ENCODE assay signal across 10 cellular contexts in the genomic region with DNA sequence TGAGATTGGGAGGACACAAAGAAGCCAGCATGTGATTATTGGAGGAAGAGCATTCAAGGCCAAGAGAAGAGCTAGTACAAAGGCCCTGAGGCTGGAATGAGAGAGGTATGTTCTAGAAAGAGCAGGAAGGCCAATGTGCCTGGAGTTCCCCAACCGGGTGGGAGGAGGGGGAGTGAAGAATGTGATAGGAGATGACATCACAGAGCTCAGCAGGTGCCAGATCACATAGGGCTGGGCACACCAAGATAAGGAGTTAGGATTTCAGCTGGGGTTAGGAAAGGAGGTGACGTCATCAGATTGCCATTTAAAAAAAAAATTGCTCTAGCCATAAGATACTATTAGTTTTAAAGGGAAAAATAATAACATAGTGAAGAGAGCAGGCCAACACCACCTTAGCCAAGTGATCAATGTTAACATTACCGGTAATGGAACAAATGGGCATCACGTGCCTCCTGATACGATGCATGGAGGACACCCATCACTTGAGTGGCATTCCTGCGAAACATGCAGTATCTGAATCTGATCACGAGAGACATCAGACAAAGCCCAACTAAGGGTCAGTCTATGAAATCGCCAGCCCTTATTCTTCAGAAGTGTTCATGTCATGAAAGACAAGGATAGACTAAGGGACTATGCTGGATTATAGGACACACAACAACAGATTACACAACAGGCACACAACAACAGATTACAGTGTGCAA.
DNase-seq lines count a peak whose midpoint lies in the region; FAIRE-seq and TF ChIP-seq lines count a peak whose summit lies in the region.
"Had no signal": no experiment of that assay in that cellular context is flagged by ENCODE, and none has a peak within 500 bp of the region (broad histone marks: within the 10 kb centered on the region; RNA-seq: fewer than 3 reads in every experiment).

No MANE protein-coding gene starts in this region.

- H3K4me3 ChIP-seq in OCI-LY1 (ENCODE audit: low read depth, low read length, poor library complexity, severe bottlenecking) (no peak overlapping the region), epithelial cell of esophagus (ENCODE audit: low read length) (no peak overlapping the region), kidney (ENCODE audit: low read length in 2 of 2) (no peak overlapping the region)
- H3K4me3 ChIP-seq: gastrocnemius medialis, skin epidermis had no signal

- no peaks in the 10 kb centered on the region for H3K27me3 ChIP-seq in OCI-LY1 (ENCODE audit: insufficient read depth, low read length)
- H3K27me3 ChIP-seq: gastrocnemius medialis had no signal

- H3K36me3 ChIP-seq in OCI-LY1 (ENCODE audit: insufficient read depth, low read length) (no peaks in the 10 kb centered on the region), kidney (ENCODE audit: control insufficient read depth in 1 of 2, insufficient read depth in 2 of 2, low read length in 2 of 2) (no peaks in the 10 kb centered on the region)
- H3K36me3 ChIP-seq: gastrocnemius medialis had no signal

- H3K79me2 ChIP-seq in OCI-LY1 (ENCODE audit: insufficient read depth, low read length): no peaks in the 10 kb centered on the region

- peak overlapping the region; percentile 100 for H3K27ac ChIP-seq in OCI-LY1 (ENCODE audit: low read depth, low read length, poor library complexity, severe bottlenecking)
- H3K27ac ChIP-seq in kidney (ENCODE audit: low read depth in 2 of 2, low read length in 2 of 2): no peak overlapping the region
- H3K27ac ChIP-seq: gastrocnemius medialis, skin epidermis had no signal

- no peak for FAIRE-seq in kidney (lab: Jason Lieb, UNC)

- DNase-seq in ELR (ENCODE audit: low read depth) (peak; percentile 49), epithelial cell of esophagus (ENCODE audit: low read depth) (peak; percentile 52), pulmonary artery endothelial cell (ENCODE audit: low read depth, low spot score) (peak; percentile 83), Ammon's horn (ENCODE audit: low spot score) (no peak), kidney (no peak)
- no peak for DNase-seq in stimulated activated CD8-positive, alpha-beta memory T cell treated with anti-CD3 and anti-CD28 coated beads, Interleukin-4, amount 100 ng/mL, for 48 hours
- DNase-seq: gastrocnemius medialis, KG1 had no signal

- no peaks in the 10 kb centered on the region for H3F3A ChIP-seq in OCI-LY1 (ENCODE audit: insufficient read depth, low read length)

- TF ChIP-seq CTCF in OCI-LY1 (IDR thresholded peaks at IDR 0.05; ENCODE audit: low read length) (no peak), epithelial cell of esophagus (IDR thresholded peaks at IDR 0.05; ENCODE audit: insufficient read depth, low read depth, low read length, missing control alignments) (no peak), kidney (IDR thresholded peaks at IDR 0.05; ENCODE audit: borderline replicate concordance, extremely low read depth, insufficient read depth) (no peak)

- H3K4me2 ChIP-seq in OCI-LY1 (ENCODE audit: low read length): no peak overlapping the region; the same call in 1 of the 2 replicates

- no peaks in the 10 kb centered on the region for H4K20me1 ChIP-seq in OCI-LY1 (ENCODE audit: insufficient read depth, low read length)

- no peaks in the 10 kb centered on the region for H3K9me3 ChIP-seq in OCI-LY1 (ENCODE audit: low read length)
- H3K9me3 ChIP-seq in kidney (ENCODE audit: control insufficient read depth in 1 of 2, low read length in 2 of 2): no peaks in the 10 kb centered on the region
- H3K9me3 ChIP-seq: gastrocnemius medialis had no signal

- peak overlapping the region; percentile 31; the same call in 1 of the 2 replicates for H3K9ac ChIP-seq in OCI-LY1 (ENCODE audit: low read length)
- H3K9ac ChIP-seq in kidney (ENCODE audit: low read length in 2 of 2): no peak overlapping the region

- H3K9me2 ChIP-seq in OCI-LY1 (ENCODE audit: low read depth, low read length): no peaks in the 10 kb centered on the region

- peaks cover 88% of the 10 kb centered on the region for H3K4me1 ChIP-seq in OCI-LY1 (ENCODE audit: insufficient read depth, low read length, severe bottlenecking)
- peaks cover 6 to 15% of the 10 kb centered on the region in 2 donors for H3K4me1 ChIP-seq in kidney (ENCODE audit: control insufficient read depth in 1 of 2, insufficient read depth in 1 of 2, low read depth in 1 of 2, low read length in 2 of 2)

- intact Hi-C loops in kidney (cut with DNase I): no loop called here

- no peak overlapping the region for H2AFZ ChIP-seq in OCI-LY1 (ENCODE audit: low read length)

Comparison
In these comparisons a context has a peak if more than half of its experiments do, and no peak if none do; other contexts are left out.
1. DNase-seq: peak in ELR (single experiment), epithelial cell of esophagus (single experiment) and pulmonary artery endothelial cell (single experiment); none in Ammon's horn (single experiment), kidney (single experiment) and stimulated activated CD8-positive, alpha-beta memory T cell treated with anti-CD3 and anti-CD28 coated beads, Interleukin-4, amount 100 ng/mL, for 48 hours (single experiment).